In genomic region chr5:78251663-78252284, GRCh38 we compare ENCODE assay signal across 20 cellular contexts.
"Had no signal": no experiment of that assay in that cellular context is flagged by ENCODE, and none has a peak within 500 bp of the region (broad histone marks: within the 10 kb centered on the region; RNA-seq: fewer than 3 reads in every experiment).

No MANE protein-coding gene starts in this region.

- H3K4me2 ChIP-seq: neural progenitor cell had no signal

- DNase-seq: colonic mucosa; dermis blood vessel endothelial cell; effector memory CD8-positive, alpha-beta T cell; mesenchymal stem cell; midbrain; naive thymus-derived CD4-positive, alpha-beta T cell; small intestine; stimulated activated CD4-positive, alpha-beta T cell treated with anti-CD3 and anti-CD28 coated beads, Interleukin-15, amount 100 ng/mL, for 24 hours; stimulated activated CD4-positive, alpha-beta T cell treated with anti-CD3 and anti-CD28 coated beads, Interleukin-4, amount 100 ng/mL, for 1 hour; stimulated activated CD8-positive, alpha-beta memory T cell treated with anti-CD3 and anti-CD28 coated beads, Interleukin-4, amount 100 ng/mL, for 48 hours; stimulated activated naive CD4-positive, alpha-beta T cell; stimulated activated naive CD8-positive, alpha-beta T cell treated with anti-CD3 and anti-CD28 coated beads, Interleukin-15, amount 100 ng/mL, for 72 hours; transverse colon had no signal

- H3K27me3 Mint-ChIP-seq: effector memory CD8-positive, alpha-beta T cell; naive thymus-derived CD4-positive, alpha-beta T cell; progenitor cell of endocrine pancreas; stimulated activated naive CD8-positive, alpha-beta T cell treated with anti-CD3 and anti-CD28 coated beads, Interleukin-15, amount 100 ng/mL, for 72 hours had no signal

- H3K4me3 ChIP-seq: colonic mucosa, lung, neural progenitor cell, suprapubic skin, transverse colon, vagina had no signal

- H3K27me3 ChIP-seq: colonic mucosa, neural progenitor cell, suprapubic skin, transverse colon, vagina had no signal

- H2AFZ ChIP-seq: neural progenitor cell, parathyroid adenoma had no signal

- H3K27ac Mint-ChIP-seq: naive thymus-derived CD4-positive, alpha-beta T cell; nephron; neural progenitor cell; progenitor cell of endocrine pancreas had no signal

- H3K4me1 ChIP-seq: colonic mucosa, neural progenitor cell, parathyroid adenoma, suprapubic skin, transverse colon, vagina had no signal

- H3K27ac ChIP-seq: colonic mucosa, neural progenitor cell, parathyroid adenoma, suprapubic skin, transverse colon, vagina had no signal

- H3K4me1 Mint-ChIP-seq: nephron, neural progenitor cell had no signal

- H3K9ac ChIP-seq: neural progenitor cell, parathyroid adenoma had no signal

- H3K9me3 ChIP-seq: colonic mucosa, suprapubic skin, vagina had no signal

- H3K36me3 ChIP-seq: colonic mucosa, suprapubic skin, transverse colon, vagina had no signal

- ATAC-seq: effector memory CD8-positive, alpha-beta T cell; naive thymus-derived CD4-positive, alpha-beta T cell; stimulated activated naive CD8-positive, alpha-beta T cell treated with anti-CD3 and anti-CD28 coated beads, Interleukin-15, amount 100 ng/mL, for 72 hours had no signal

- H3K4me3 Mint-ChIP-seq: effector memory CD8-positive, alpha-beta T cell; naive thymus-derived CD4-positive, alpha-beta T cell; nephron; neural progenitor cell; stimulated activated naive CD8-positive, alpha-beta T cell treated with anti-CD3 and anti-CD28 coated beads, Interleukin-15, amount 100 ng/mL, for 72 hours had no signal

- H3K9me3 Mint-ChIP-seq: effector memory CD8-positive, alpha-beta T cell had no signal
